25 cellular contexts compared by ENCODE assay signal in the genomic region with DNA sequence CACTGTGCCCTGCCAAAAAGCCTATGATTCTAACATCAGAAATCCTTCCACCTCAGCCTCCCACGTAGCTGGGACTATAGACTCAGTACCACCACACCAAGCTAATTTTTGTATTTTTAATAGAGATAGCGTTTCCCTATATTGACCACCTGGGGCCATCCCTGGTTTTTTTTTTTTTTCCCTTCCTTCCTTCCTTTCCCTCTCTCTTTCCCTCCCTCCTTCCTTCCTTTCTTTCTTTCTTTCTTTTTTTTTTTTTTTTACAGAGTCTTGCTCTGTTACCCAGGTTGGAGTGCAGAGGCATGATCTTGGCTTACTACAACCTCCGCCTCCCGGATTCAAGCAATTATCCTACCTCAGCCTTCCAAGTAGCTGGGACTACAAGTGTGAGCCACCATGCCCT. TPM values are rescaled to one million over a fixed set of nuclear protein-coding genes. Genes with fewer than 3 reads are reported as not detected.
DNase-seq lines count a peak whose midpoint lies in the region; ATAC-seq, FAIRE-seq and TF ChIP-seq lines count a peak whose summit lies in the region.
"Had no signal": no experiment of that assay in that cellular context is flagged by ENCODE, and none has a peak within 500 bp of the region (broad histone marks: within the 10 kb centered on the region; RNA-seq: fewer than 3 reads in every experiment).

No MANE protein-coding gene starts in this region.

- H3K4me1 ChIP-seq in SK-N-SH (ENCODE audit: control insufficient read depth in 1 of 2, insufficient read depth in 2 of 2, low read depth in 1 of 2, low read length in 1 of 2) (peaks cover 2 to 13% of the 10 kb centered on the region in 2 experiments; a peak in 2 of 4 replicates), astrocyte (ENCODE audit: insufficient read depth, low read length) (peaks cover 13% of the 10 kb centered on the region)

- H3K27ac ChIP-seq in SK-N-SH (ENCODE audit: low read depth in 2 of 2, low read length in 1 of 2) (no peak overlapping the region), astrocyte (ENCODE audit: low read depth, low read length) (no peak overlapping the region), WERI-Rb-1 (no peak overlapping the region)
- H3K27ac ChIP-seq: epithelial cell of prostate, pancreas, upper lobe of right lung had no signal

- no peaks in the 10 kb centered on the region for H3K9me2 ChIP-seq in SK-N-SH

- H3K9me3 ChIP-seq in SK-N-SH (no peaks in the 10 kb centered on the region), astrocyte (ENCODE audit: insufficient read depth, low read depth, low read length) (no peaks in the 10 kb centered on the region), WERI-Rb-1 (ENCODE audit: severe bottlenecking) (peaks cover 6% of the 10 kb centered on the region)
- H3K9me3 ChIP-seq: adrenal gland, pancreas, upper lobe of right lung had no signal

- no peaks in the 10 kb centered on the region for H3K27me3 ChIP-seq in SK-N-SH (ENCODE audit: insufficient read depth)
- no peaks in the 10 kb centered on the region for H3K27me3 ChIP-seq in astrocyte (ENCODE audit: insufficient read depth, low read length)
- H3K27me3 ChIP-seq in WERI-Rb-1 (ENCODE audit: insufficient read depth, low read depth, severe bottlenecking): no peaks in the 10 kb centered on the region
- H3K27me3 ChIP-seq: adrenal gland, pancreas, upper lobe of right lung had no signal

- 97% methylated on average over 4 of the region's 4 CpGs for WGBS in SK-N-SH (ENCODE audit: low lambda C conversion rate)

- H3K36me3 Mint-ChIP-seq in IgD-negative memory B cell (no peaks in the 10 kb centered on the region), astrocyte (ENCODE audit: low read depth, unreplicated experiment) (peaks cover 4% of the 10 kb centered on the region), osteocyte (ENCODE audit: unreplicated experiment) (peaks cover 11% of the 10 kb centered on the region)

- peak overlapping the region in 2 of 4 donors; percentile 9 to 98 for H3K4me3 Mint-ChIP-seq in IgD-negative memory B cell
- H3K4me3 Mint-ChIP-seq in astrocyte (ENCODE audit: unreplicated experiment): peak overlapping the region; percentile 45
- H3K4me3 Mint-ChIP-seq in osteocyte (ENCODE audit: unreplicated experiment): no peak overlapping the region

- no peak for DNase-seq in SK-N-SH
- no peak for DNase-seq in astrocyte (ENCODE audit: low read depth)
- DNase-seq in osteocyte (ENCODE audit: extremely low spot score, unreplicated experiment): no peak
- no peak for DNase-seq in DMS53 (lab: John Stamatoyannopoulos, UW)
- no peak for DNase-seq in WERI-Rb-1
- DNase-seq: 8988T; activated CD8-positive, alpha-beta T cell treated with anti-CD3 and anti-CD28 coated beads for 36 hours; activated gamma-delta T cell treated with Interleukin-2 at 50 U/mL for 16 hours; activated T-cell treated with anti-CD3 and anti-CD28 coated beads for 4 hours; adrenal gland; kidney; NCI-H1417; NCI-H2081; NCI-H2227 treated with DMSO at 0.1 percent for 48 hours; NCI-H69; RPMI8226; stimulated activated CD4-positive, alpha-beta T cell treated with anti-CD3 and anti-CD28 coated beads, Interleukin-2, amount 100 ng/mL, for 24 hours; T-helper 2 cell; upper lobe of right lung had no signal

- no peak overlapping the region for H3K4me2 ChIP-seq in SK-N-SH
- H3K4me2 ChIP-seq in astrocyte (ENCODE audit: low read length): no peak overlapping the region

- peaks cover 39% of the 10 kb centered on the region for H3K79me2 ChIP-seq in SK-N-SH (ENCODE audit: insufficient read depth)
- peaks cover 39% of the 10 kb centered on the region for H3K79me2 ChIP-seq in astrocyte (ENCODE audit: insufficient read depth, low read length)

- POLR2A ChIA-PET in SK-N-SH (lab: Yijun Ruan, JAX): no interaction called here

- FAIRE-seq in astrocyte (lab: Jason Lieb, UNC): no peak
- FAIRE-seq: D721Med, kidney, pancreas had no signal

- TF ChIP-seq CTCF in SK-N-SH (IDR thresholded peaks at IDR 0.05) (no peak), astrocyte (IDR thresholded peaks at IDR 0.05; ENCODE audit: insufficient read depth, low read depth, low read length) (no peak), osteocyte (IDR thresholded peaks at IDR 0.05) (no peak), WERI-Rb-1 (IDR thresholded peaks at IDR 0.05; ENCODE audit: low read depth, low read length) (no peak)

- no peak overlapping the region for H3K9ac ChIP-seq in SK-N-SH
- H3K9ac ChIP-seq in astrocyte (ENCODE audit: low read length): no peak overlapping the region

- TF ChIP-seq RAD21 in SK-N-SH (IDR thresholded peaks at IDR 0.05; ENCODE audit: low read length): no peak

- H3K36me3 ChIP-seq in SK-N-SH (replicated peaks in 1 of 2; ENCODE audit: control insufficient read depth in 1 of 2, insufficient read depth in 2 of 2, low read length in 1 of 2) (peaks cover 0 to 11% of the 10 kb centered on the region in 2 experiments), astrocyte (ENCODE audit: insufficient read depth, low read length) (peaks cover 5% of the 10 kb centered on the region), WERI-Rb-1 (peaks cover 32% of the 10 kb centered on the region)
- H3K36me3 ChIP-seq: adrenal gland, pancreas had no signal

- CTCF ChIA-PET in SK-N-SH (lab: Yijun Ruan, JAX): interaction anchor here (0.7 to 1.0 kb wide), 2 partner anchors 11 to 51 kb away, joined by 3 to 5 read pairs; no protein-coding TSS in a partner anchor

- H3K4me3 ChIP-seq in SK-N-SH (ENCODE audit: low read depth in 2 of 2, low read length in 1 of 2) (no peak overlapping the region), astrocyte (ENCODE audit: insufficient read depth, low read depth, low read length) (no peak overlapping the region), WERI-Rb-1 (ENCODE audit: low read depth, low read length) (no peak overlapping the region)

- H2AFZ ChIP-seq in SK-N-SH (ENCODE audit: low read depth) (peak overlapping the region; percentile 85; the same call in 1 of the 2 replicates), astrocyte (ENCODE audit: low read depth, low read length) (peak overlapping the region; percentile 32)

- H3K27ac Mint-ChIP-seq in IgD-negative memory B cell: peak overlapping the region in 2 of 3 donors; percentile 16 to 50
- no peak overlapping the region for H3K27ac Mint-ChIP-seq in astrocyte (ENCODE audit: unreplicated experiment)
- H3K27ac Mint-ChIP-seq in osteocyte (ENCODE audit: unreplicated experiment): peak overlapping the region; percentile 57

- H3F3A ChIP-seq in SK-N-SH (replicated peaks; ENCODE audit: insufficient read depth): peaks cover 11% of the 10 kb centered on the region

- H4K20me1 ChIP-seq in SK-N-SH (ENCODE audit: insufficient read depth): peaks cover 30% of the 10 kb centered on the region
- H4K20me1 ChIP-seq in astrocyte (ENCODE audit: insufficient read depth, low read length): peaks cover 34% of the 10 kb centered on the region

- H3K27me3 Mint-ChIP-seq in IgD-negative memory B cell (no peaks in the 10 kb centered on the region), astrocyte (ENCODE audit: low read depth, unreplicated experiment) (no peaks in the 10 kb centered on the region), osteocyte (ENCODE audit: unreplicated experiment) (no peaks in the 10 kb centered on the region)

- peaks cover 21 to 35% (median 34%) of the 10 kb centered on the region in 3 donors for H3K4me1 Mint-ChIP-seq in IgD-negative memory B cell
- H3K4me1 Mint-ChIP-seq in astrocyte (ENCODE audit: low read depth, unreplicated experiment): peaks cover 14% of the 10 kb centered on the region
- H3K4me1 Mint-ChIP-seq in osteocyte (ENCODE audit: unreplicated experiment): peaks cover 43% of the 10 kb centered on the region

- TF ChIP-seq EP300 in SK-N-SH (IDR thresholded peaks at IDR 0.05; ENCODE audit: borderline replicate concordance in 1 of 2, low read depth in 1 of 2, low read length in 1 of 2): no peak

- H3K9me3 Mint-ChIP-seq in IgD-negative memory B cell (no peaks in the 10 kb centered on the region), astrocyte (ENCODE audit: unreplicated experiment) (peaks cover 6% of the 10 kb centered on the region), osteocyte (ENCODE audit: unreplicated experiment) (peaks cover 4% of the 10 kb centered on the region)

- ATAC-seq in SK-N-SH treated with all-trans-retinoic acid at 6 μM for 48 hours (no peak), HG03439 (IDR thresholded peaks at IDR 0.05; ENCODE audit: unreplicated experiment) (no peak)
- ATAC-seq: activated CD8-positive, alpha-beta T cell treated with anti-CD3 and anti-CD28 coated beads for 36 hours; upper lobe of right lung had no signal

TF ChIP-seq in SK-N-SH, 30 proteins besides CTCF, POLR2A, EP300 and RAD21 (continues in another document):
- TF ChIP-seq SIN3A (IDR thresholded peaks at IDR 0.05; ENCODE audit: borderline replicate concordance, low read depth, low read length) (no peak), TCF12 (IDR thresholded peaks at IDR 0.05) (no peak), EZH2phosphoT487 (IDR thresholded peaks at IDR 0.05; ENCODE audit: borderline replicate concordance, low read depth) (no peak), CHD2 (IDR thresholded peaks at IDR 0.05; ENCODE audit: low read length, partially characterized antibody) (no peak)

TF ChIP-seq in SK-N-SH treated with all-trans-retinoic acid at 6 μM for 48 hours, 23 proteins besides CTCF, POLR2A, EP300 and RAD21 (continues in another document):
- TF ChIP-seq, protein P1, sequence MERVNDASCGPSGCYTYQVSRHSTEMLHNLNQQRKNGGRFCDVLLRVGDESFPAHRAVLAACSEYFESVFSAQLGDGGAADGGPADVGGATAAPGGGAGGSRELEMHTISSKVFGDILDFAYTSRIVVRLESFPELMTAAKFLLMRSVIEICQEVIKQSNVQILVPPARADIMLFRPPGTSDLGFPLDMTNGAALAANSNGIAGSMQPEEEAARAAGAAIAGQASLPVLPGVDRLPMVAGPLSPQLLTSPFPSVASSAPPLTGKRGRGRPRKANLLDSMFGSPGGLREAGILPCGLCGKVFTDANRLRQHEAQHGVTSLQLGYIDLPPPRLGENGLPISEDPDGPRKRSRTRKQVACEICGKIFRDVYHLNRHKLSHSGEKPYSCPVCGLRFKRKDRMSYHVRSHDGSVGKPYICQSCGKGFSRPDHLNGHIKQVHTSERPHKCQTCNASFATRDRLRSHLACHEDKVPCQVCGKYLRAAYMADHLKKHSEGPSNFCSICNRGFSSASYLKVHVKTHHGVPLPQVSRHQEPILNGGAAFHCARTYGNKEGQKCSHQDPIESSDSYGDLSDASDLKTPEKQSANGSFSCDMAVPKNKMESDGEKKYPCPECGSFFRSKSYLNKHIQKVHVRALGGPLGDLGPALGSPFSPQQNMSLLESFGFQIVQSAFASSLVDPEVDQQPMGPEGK (CRISPR knock-in tag; IDR thresholded peaks at IDR 0.05; ENCODE audit: borderline replicate concordance): no peak

RNA-seq across cellular contexts. Expression of a gene that starts 1.1 kb away (rescaled TPM):
- polyA plus RNA-seq in SK-N-SH (2012; rRNA removed) (123 and 126 TPM in 2 replicates), IgD-negative memory B cell (77.7 TPM)
- polyA plus RNA-seq in SK-N-SH (2012; cell fraction: cytosol; rRNA removed): 137 and 140 TPM in 2 replicates
- polyA plus RNA-seq in SK-N-SH (2012; cell fraction: nucleus; rRNA removed): 44.7 and 62.7 TPM in 2 replicates
- total RNA-seq in astrocyte (107 and 133 TPM in 2 replicates), osteocyte (96.6 and 110 TPM in 2 replicates)

RNA-seq across cellular contexts. Expression of a gene that starts 16.0 kb away (rescaled TPM):
- 3.9 and 7.6 TPM in 2 replicates for polyA plus RNA-seq in SK-N-SH (2012; rRNA removed)
- 4.6 and 5.7 TPM in 2 replicates for polyA plus RNA-seq in SK-N-SH (2012; cell fraction: cytosol; rRNA removed)
- 14.8 and 20.3 TPM in 2 replicates for polyA plus RNA-seq in SK-N-SH (2012; cell fraction: nucleus; rRNA removed)
- polyA plus RNA-seq in IgD-negative memory B cell: 3.5 TPM
- total RNA-seq in astrocyte: 36.6 and 42.3 TPM in 2 replicates
- 53.1 and 60.2 TPM in 2 replicates for total RNA-seq in osteocyte
